ENCODE assay signal across 8 cellular contexts in the genomic region with DNA sequence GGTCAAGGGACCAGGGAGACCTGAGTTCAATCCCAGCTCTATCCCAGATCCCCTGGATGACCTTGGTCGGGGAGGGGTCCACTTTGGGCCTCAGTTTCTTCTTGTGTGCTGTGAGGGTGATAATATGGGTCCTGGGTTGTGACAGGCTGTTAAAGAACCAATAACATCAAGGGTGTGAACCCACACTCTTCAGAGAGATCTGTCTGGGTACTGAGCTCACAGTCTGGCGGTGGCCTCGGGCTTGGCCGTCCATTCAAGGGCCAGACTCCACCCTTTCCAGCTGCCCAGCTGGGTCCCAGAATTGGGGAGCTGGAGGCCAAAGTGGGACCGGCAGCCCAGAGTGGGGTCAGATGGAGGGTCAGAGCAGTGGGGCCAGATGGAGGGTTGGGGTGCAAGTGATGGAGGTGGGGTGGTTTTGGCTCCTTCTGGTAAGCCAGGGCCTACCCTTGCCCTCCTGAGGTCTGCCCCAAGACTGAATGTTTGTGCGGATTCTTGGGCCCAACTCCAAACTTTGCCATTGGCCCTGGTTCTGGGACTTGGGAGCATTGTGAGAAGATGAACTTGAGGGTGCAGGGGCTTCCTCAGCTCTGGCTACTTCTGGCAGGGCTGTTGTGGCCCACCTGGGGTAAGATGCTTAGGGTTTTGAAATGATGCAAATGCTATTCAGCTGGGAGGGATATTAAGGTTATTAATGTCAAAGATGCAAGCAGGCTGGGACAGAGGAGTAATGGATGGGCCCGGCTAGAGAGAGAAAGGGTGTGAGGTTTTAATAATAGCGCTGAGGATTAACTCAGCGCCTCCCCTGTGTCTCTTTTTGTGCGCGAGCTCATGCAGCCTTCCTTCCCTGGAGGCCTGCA. TPM values are rescaled to one million over a fixed set of nuclear protein-coding genes. Genes with fewer than 3 reads are reported as not detected.
DNase-seq lines count a peak whose midpoint lies in the region; ATAC-seq and TF ChIP-seq lines count a peak whose summit lies in the region.

No MANE protein-coding gene starts in this region.

- no peak for DNase-seq in HFFc6
- DNase-seq in astrocyte of the spinal cord (ENCODE audit: low read depth, low spot score), result no peak
- DNase-seq in inferior parietal cortex (ENCODE audit: extremely low spot score), result peak; percentile 32
- DNase-seq in stimulated activated effector memory CD8-positive, alpha-beta T cell treated with anti-CD3 and anti-CD28 coated beads, Interleukin-12 subunit alpha, Interleukin-12 subunit beta, amount 100 ng/mL, for 72 hours (ENCODE audit: low spot score in 2 of 2), result no peak
- DNase-seq in cerebellar nuclear complex (lab: John Stamatoyannopoulos, UW), result no peak
- DNase-seq in HPDE6-E6E7 (ENCODE audit: extremely low spot score), result no peak
- no peak for DNase-seq in activated T-helper 2 cell treated with anti-CD3 and anti-CD28 coated beads, Interferon-gamma antibody, Interleukin-2, Interleukin-4, amounts not matched to agents 10 μg/mL and 5 μg/mL and 100 μg/mL, durations not matched to agents 14 hours and 24 hours and 36 hours (ENCODE audit: low spot score)

- no peak for ATAC-seq in stimulated activated effector memory CD8-positive, alpha-beta T cell treated with anti-CD3 and anti-CD28 coated beads, Interleukin-12 subunit alpha, Interleukin-12 subunit beta, amount 100 ng/mL, for 72 hours
- no peak for ATAC-seq in GM21447 (IDR thresholded peaks at IDR 0.05; ENCODE audit: unreplicated experiment)

- TF ChIP-seq CTCF in HFFc6 (IDR thresholded peaks at IDR 0.05), result no peak
- TF ChIP-seq CTCF in astrocyte of the spinal cord (IDR thresholded peaks at IDR 0.05; ENCODE audit: low read depth, low read length), result no peak

- intact Hi-C loops in activated T-helper 2 cell treated with anti-CD3 and anti-CD28 coated beads, Interferon-gamma antibody, Interleukin-2, Interleukin-4, amounts not matched to agents 10 μg/mL and 5 μg/mL and 100 μg/mL, durations not matched to agents 14 hours and 24 hours and 36 hours (cut with micrococcal nuclease), result no loop called here

- H3K9me3 Mint-ChIP-seq in HFFc6, result no peaks in the 10 kb centered on the region
- no peaks in the 10 kb centered on the region for H3K9me3 Mint-ChIP-seq in stimulated activated effector memory CD8-positive, alpha-beta T cell treated with anti-CD3 and anti-CD28 coated beads, Interleukin-12 subunit alpha, Interleukin-12 subunit beta, amount 100 ng/mL, for 72 hours
- H3K9me3 Mint-ChIP-seq in activated T-helper 2 cell treated with anti-CD3 and anti-CD28 coated beads, Interferon-gamma antibody, Interleukin-2, Interleukin-4, amounts not matched to agents 10 μg/mL and 5 μg/mL and 100 μg/mL, durations not matched to agents 14 hours and 24 hours and 36 hours, result no peaks in the 10 kb centered on the region

- peak overlapping the region; percentile 55 for H3K4me3 ChIP-seq in astrocyte of the spinal cord (ENCODE audit: low read depth, low read length)

- no peaks in the 10 kb centered on the region for H3K36me3 Mint-ChIP-seq in HFFc6 (ENCODE audit: low read depth)
- H3K36me3 Mint-ChIP-seq in stimulated activated effector memory CD8-positive, alpha-beta T cell treated with anti-CD3 and anti-CD28 coated beads, Interleukin-12 subunit alpha, Interleukin-12 subunit beta, amount 100 ng/mL, for 72 hours, result peaks cover 5% of the 10 kb centered on the region
- H3K36me3 Mint-ChIP-seq in activated T-helper 2 cell treated with anti-CD3 and anti-CD28 coated beads, Interferon-gamma antibody, Interleukin-2, Interleukin-4, amounts not matched to agents 10 μg/mL and 5 μg/mL and 100 μg/mL, durations not matched to agents 14 hours and 24 hours and 36 hours (ENCODE audit: low read depth), result no peaks in the 10 kb centered on the region

- peaks cover 44% of the 10 kb centered on the region for H3K4me1 Mint-ChIP-seq in HFFc6 (ENCODE audit: low read depth)
- H3K4me1 Mint-ChIP-seq in stimulated activated effector memory CD8-positive, alpha-beta T cell treated with anti-CD3 and anti-CD28 coated beads, Interleukin-12 subunit alpha, Interleukin-12 subunit beta, amount 100 ng/mL, for 72 hours, result peaks cover 14% of the 10 kb centered on the region
- peaks cover 6% of the 10 kb centered on the region for H3K4me1 Mint-ChIP-seq in activated T-helper 2 cell treated with anti-CD3 and anti-CD28 coated beads, Interferon-gamma antibody, Interleukin-2, Interleukin-4, amounts not matched to agents 10 μg/mL and 5 μg/mL and 100 μg/mL, durations not matched to agents 14 hours and 24 hours and 36 hours (ENCODE audit: low read depth)

- H3K27ac Mint-ChIP-seq in HFFc6, result peak overlapping the region; percentile 57; the same call in 1 of the 2 replicates
- H3K27ac Mint-ChIP-seq in stimulated activated effector memory CD8-positive, alpha-beta T cell treated with anti-CD3 and anti-CD28 coated beads, Interleukin-12 subunit alpha, Interleukin-12 subunit beta, amount 100 ng/mL, for 72 hours, result no peak overlapping the region
- no peak overlapping the region for H3K27ac Mint-ChIP-seq in activated T-helper 2 cell treated with anti-CD3 and anti-CD28 coated beads, Interferon-gamma antibody, Interleukin-2, Interleukin-4, amounts not matched to agents 10 μg/mL and 5 μg/mL and 100 μg/mL, durations not matched to agents 14 hours and 24 hours and 36 hours

- peaks cover 5% of the 10 kb centered on the region; the same call in 1 of the 2 replicates for H3K27me3 Mint-ChIP-seq in HFFc6 (ENCODE audit: insufficient read depth)
- peaks cover 48% of the 10 kb centered on the region for H3K27me3 Mint-ChIP-seq in activated T-helper 2 cell treated with anti-CD3 and anti-CD28 coated beads, Interferon-gamma antibody, Interleukin-2, Interleukin-4, amounts not matched to agents 10 μg/mL and 5 μg/mL and 100 μg/mL, durations not matched to agents 14 hours and 24 hours and 36 hours (ENCODE audit: low read depth)

- in situ Hi-C loops in astrocyte of the spinal cord (cut with HindIII; ENCODE audit: low sequenced_read_pairs), result no loop called here

- peak overlapping the region; percentile 80 for H3K4me3 Mint-ChIP-seq in HFFc6
- peak overlapping the region; percentile 64 for H3K4me3 Mint-ChIP-seq in stimulated activated effector memory CD8-positive, alpha-beta T cell treated with anti-CD3 and anti-CD28 coated beads, Interleukin-12 subunit alpha, Interleukin-12 subunit beta, amount 100 ng/mL, for 72 hours
- H3K4me3 Mint-ChIP-seq in activated T-helper 2 cell treated with anti-CD3 and anti-CD28 coated beads, Interferon-gamma antibody, Interleukin-2, Interleukin-4, amounts not matched to agents 10 μg/mL and 5 μg/mL and 100 μg/mL, durations not matched to agents 14 hours and 24 hours and 36 hours (ENCODE audit: low read depth), result no peak overlapping the region

RNA-seq across cellular contexts. Expression of a gene that starts 1.5 kb away (rescaled TPM):
- 10 to 100 TPM in 3 of 6 experiments, 1 to 10 TPM in 3; 9.3 to 11.0 (median 9.9) TPM for total RNA-seq in HFFc6 (2021; fragmentation: NEBNext Ultra II Directional; extraction: Animal tissue kit (Norgen Biotek cat#: 25700))
- 0.41 and 0.43 TPM in 2 replicates for total RNA-seq in activated T-helper 2 cell treated with anti-CD3 and anti-CD28 coated beads, Interferon-gamma antibody, Interleukin-2, Interleukin-4, amounts not matched to agents 10 μg/mL and 5 μg/mL and 100 μg/mL, durations not matched to agents 14 hours and 24 hours and 36 hours
